ENCODE assay signal across 6 cellular contexts in genomic region chr12:110950867-110951266, GRCh38. TPM values are rescaled to one million over a fixed set of nuclear protein-coding genes. Genes with fewer than 3 reads are reported as not detected.
"Had no signal": no experiment of that assay in that cellular context is flagged by ENCODE, and none has a peak within 500 bp of the region (broad histone marks: within the 10 kb centered on the region; RNA-seq: fewer than 3 reads in every experiment).

No MANE protein-coding gene starts in this region.

RNA-seq across cellular contexts. Expression of gene MYL2, which starts 30.5 kb away (rescaled TPM):
- total RNA-seq: GM23248, GM23338, H1, H4, H7, HFFc6 had no signal
- polyA plus RNA-seq: GM23248, GM23338, H1 had no signal
